ENCODE assay signal across 8 cellular contexts in genomic region chr20:51220293-51220706, GRCh38.
A peak's percentile ranks its signal among the peaks of the same experiment; 100 is the strongest.
DNase-seq lines count a peak whose midpoint lies in the region; ATAC-seq, FAIRE-seq and TF ChIP-seq lines count a peak whose summit lies in the region.

No MANE protein-coding gene starts in this region.

- DNase-seq in D721Med (ENCODE audit: insufficient read length, low spot score) (no peak), NAMALWA (ENCODE audit: low spot score) (peak; percentile 38), foreskin fibroblast (peak in 1 of 2 donors; percentile 52), sciatic nerve (ENCODE audit: low spot score) (peak; percentile 65), NCI-H446 treated with DMSO at 0.1 percent for 48 hours (lab: John Stamatoyannopoulos, UW) (no peak), posterior vena cava (ENCODE audit: low spot score) (no peak)
- peak; percentile 75 for DNase-seq in activated T-cell treated with anti-CD3 and anti-CD28 coated beads, Interleukin-2, amount 50 U/mL, for 24 hours

- TF ChIP-seq CTCF in D721Med (IDR thresholded peaks at IDR 0.05; ENCODE audit: insufficient read depth, missing control alignments), result peak; percentile 57
- peak; percentile 80 for TF ChIP-seq CTCF in foreskin fibroblast (IDR thresholded peaks at IDR 0.05; ENCODE audit: low read depth, low read length)

- no peak overlapping the region for H3K4me3 Mint-ChIP-seq in activated T-cell treated with anti-CD3 and anti-CD28 coated beads, Interleukin-2, amount 50 U/mL, for 24 hours

- no peaks in the 10 kb centered on the region for H3K36me3 Mint-ChIP-seq in activated T-cell treated with anti-CD3 and anti-CD28 coated beads, Interleukin-2, amount 50 U/mL, for 24 hours (ENCODE audit: low read depth)

- no peak for FAIRE-seq in D721Med (lab: Jason Lieb, UNC)

- no peak for ATAC-seq in sciatic nerve
- no peak for ATAC-seq in GM18867 (IDR thresholded peaks at IDR 0.05; ENCODE audit: unreplicated experiment)

- peaks cover 11% of the 10 kb centered on the region for H3K4me1 Mint-ChIP-seq in activated T-cell treated with anti-CD3 and anti-CD28 coated beads, Interleukin-2, amount 50 U/mL, for 24 hours (ENCODE audit: low read depth)

- H3K27ac Mint-ChIP-seq in activated T-cell treated with anti-CD3 and anti-CD28 coated beads, Interleukin-2, amount 50 U/mL, for 24 hours, result no peak overlapping the region

- H3K27me3 Mint-ChIP-seq in activated T-cell treated with anti-CD3 and anti-CD28 coated beads, Interleukin-2, amount 50 U/mL, for 24 hours, result peaks cover 78% of the 10 kb centered on the region

- intact Hi-C loops in sciatic nerve (cut with DNase I), result no loop called here
- intact Hi-C loops in posterior vena cava (cut with DNase I), result no loop called here

- no peak overlapping the region for H3K4me3 ChIP-seq in foreskin fibroblast (ENCODE audit: low read depth in 1 of 2, low read length in 2 of 2)

- peaks cover 3% of the 10 kb centered on the region for H3K9me3 Mint-ChIP-seq in activated T-cell treated with anti-CD3 and anti-CD28 coated beads, Interleukin-2, amount 50 U/mL, for 24 hours

Comparison
In these comparisons a context has a peak if more than half of its experiments do, and no peak if none do; other contexts are left out.
1. DNase-seq: peak in NAMALWA (single experiment), activated T-cell treated with anti-CD3 and anti-CD28 coated beads, Interleukin-2, amount 50 U/mL, for 24 hours (single experiment) and sciatic nerve (single experiment); none in D721Med (single experiment), NCI-H446 treated with DMSO at 0.1 percent for 48 hours (single experiment) and posterior vena cava (single experiment).